Comparison of ENCODE assay signal across 9 cellular contexts in the genomic region with DNA sequence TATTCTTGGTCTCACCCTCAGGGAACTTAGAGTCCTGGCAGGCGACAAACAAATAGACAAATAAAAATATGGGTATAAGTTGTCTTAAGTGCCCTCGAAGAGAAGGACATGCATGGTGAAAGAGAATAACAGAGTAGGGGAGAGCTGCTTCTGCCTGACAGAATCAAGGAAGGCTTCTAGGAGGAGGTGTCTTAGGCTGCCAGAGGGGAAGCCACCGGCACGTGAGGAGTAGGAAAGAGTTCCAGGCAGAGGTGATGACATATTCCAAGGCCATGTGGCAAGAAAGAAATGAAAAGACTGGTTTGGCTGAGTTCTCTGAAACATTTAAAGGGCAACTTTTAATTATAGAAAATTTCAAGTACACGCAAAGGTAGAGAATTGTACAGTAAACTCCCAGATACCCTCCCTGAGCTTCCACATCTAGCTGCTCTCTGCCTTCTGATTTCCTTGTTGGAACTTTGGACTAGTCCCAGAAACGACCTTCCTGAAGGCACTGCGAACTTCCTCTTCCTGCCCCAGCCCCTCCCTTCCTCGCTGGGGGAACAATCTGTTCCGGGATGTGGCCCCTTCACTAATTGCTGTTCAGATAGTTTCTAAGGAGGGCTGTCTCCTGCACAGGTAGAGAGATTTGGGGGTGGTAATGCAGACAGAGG.
DNase-seq lines count a peak whose midpoint lies in the region; ATAC-seq and TF ChIP-seq lines count a peak whose summit lies in the region.
"Had no signal": no experiment of that assay in that cellular context is flagged by ENCODE, and none has a peak within 500 bp of the region (broad histone marks: within the 10 kb centered on the region; RNA-seq: fewer than 3 reads in every experiment).

No MANE protein-coding gene starts in this region.

- peak overlapping the region; percentile 60 for H3K4me3 ChIP-seq in SK-N-MC
- H3K4me3 ChIP-seq in esophagus squamous epithelium: peak overlapping the region in 2 of 4 donors; percentile 26 to 29
- H3K4me3 ChIP-seq in rectal smooth muscle tissue (ENCODE audit: low read length): peak overlapping the region; percentile 45
- H3K4me3 ChIP-seq: ovary had no signal

- ATAC-seq in GM21423 (IDR thresholded peaks at IDR 0.05; ENCODE audit: unreplicated experiment): peak; percentile 16
- ATAC-seq in HG02798 (IDR thresholded peaks at IDR 0.05; ENCODE audit: poor library complexity, unreplicated experiment): no peak

- no peak for TF ChIP-seq POLR2A in esophagus squamous epithelium (IDR thresholded peaks at IDR 0.05)

- TF ChIP-seq CTCF in esophagus squamous epithelium (IDR thresholded peaks at IDR 0.05): no peak

- H3K27ac ChIP-seq in SK-N-MC (no peak overlapping the region), esophagus squamous epithelium (peak overlapping the region in 3 of 4 donors; percentile 38 to 70 (median 52)), rectal smooth muscle tissue (ENCODE audit: low read depth, low read length) (no peak overlapping the region)
- H3K27ac ChIP-seq: ovary had no signal

- H3K9me3 ChIP-seq in SK-N-MC (ENCODE audit: low read depth, low read length): no peaks in the 10 kb centered on the region
- H3K9me3 ChIP-seq in esophagus squamous epithelium: no peaks in the 10 kb centered on the region
- H3K9me3 ChIP-seq: ovary had no signal

- no peaks in the 10 kb centered on the region for H3K36me3 ChIP-seq in SK-N-MC (ENCODE audit: insufficient read depth, low read length)
- H3K36me3 ChIP-seq in esophagus squamous epithelium: no peaks in the 10 kb centered on the region
- no peaks in the 10 kb centered on the region for H3K36me3 ChIP-seq in rectal smooth muscle tissue (ENCODE audit: control insufficient read depth, insufficient read depth, low read length)
- H3K36me3 ChIP-seq: ovary had no signal

- H3K27me3 ChIP-seq in esophagus squamous epithelium (peaks cover 0 to 24% (median 0%) of the 10 kb centered on the region in 4 donors), rectal smooth muscle tissue (ENCODE audit: control insufficient read depth, insufficient read depth, low read length) (no peaks in the 10 kb centered on the region)
- H3K27me3 ChIP-seq: ovary had no signal

- no peak for DNase-seq in SK-N-MC (ENCODE audit: low read depth, low spot score)
- no peak for DNase-seq in esophagus squamous epithelium (lab: John Stamatoyannopoulos, UW)
- DNase-seq in NCI-H1092 treated with DMSO at 0.1 percent for 48 hours (lab: John Stamatoyannopoulos, UW): no peak
- DNase-seq in DMS79 treated with DMSO at 0.1 percent for 48 hours (lab: John Stamatoyannopoulos, UW): no peak
- DNase-seq: NCI-H187 treated with DMSO at 0.1 percent for 48 hours had no signal

- 45 to 60% methylated on average over 8 to 9 of the region's 9 CpGs for WGBS in esophagus squamous epithelium, 2 donors

- intact Hi-C loops in esophagus squamous epithelium (cut with DNase I): loop anchor here (5.0 to 10.0 kb wide), 2 partner anchors 250 to 607 kb away; no protein-coding TSS in a partner anchor

- H3K4me1 ChIP-seq in esophagus squamous epithelium (peaks cover 0 to 13% (median 3%) of the 10 kb centered on the region in 3 donors), rectal smooth muscle tissue (ENCODE audit: control insufficient read depth, insufficient read depth, low read length) (no peaks in the 10 kb centered on the region)

- H3K9ac ChIP-seq in SK-N-MC (ENCODE audit: insufficient read length) (no peak overlapping the region), rectal smooth muscle tissue (ENCODE audit: low read length) (no peak overlapping the region)

Comparison
In these comparisons a context has a peak if more than half of its experiments do, and no peak if none do; other contexts are left out.
1. H3K27ac ChIP-seq: peak in esophagus squamous epithelium (3 of 4); none in SK-N-MC (single experiment) and rectal smooth muscle tissue (single experiment).